ENCODE assay signal across 8 cellular contexts in the genomic region with DNA sequence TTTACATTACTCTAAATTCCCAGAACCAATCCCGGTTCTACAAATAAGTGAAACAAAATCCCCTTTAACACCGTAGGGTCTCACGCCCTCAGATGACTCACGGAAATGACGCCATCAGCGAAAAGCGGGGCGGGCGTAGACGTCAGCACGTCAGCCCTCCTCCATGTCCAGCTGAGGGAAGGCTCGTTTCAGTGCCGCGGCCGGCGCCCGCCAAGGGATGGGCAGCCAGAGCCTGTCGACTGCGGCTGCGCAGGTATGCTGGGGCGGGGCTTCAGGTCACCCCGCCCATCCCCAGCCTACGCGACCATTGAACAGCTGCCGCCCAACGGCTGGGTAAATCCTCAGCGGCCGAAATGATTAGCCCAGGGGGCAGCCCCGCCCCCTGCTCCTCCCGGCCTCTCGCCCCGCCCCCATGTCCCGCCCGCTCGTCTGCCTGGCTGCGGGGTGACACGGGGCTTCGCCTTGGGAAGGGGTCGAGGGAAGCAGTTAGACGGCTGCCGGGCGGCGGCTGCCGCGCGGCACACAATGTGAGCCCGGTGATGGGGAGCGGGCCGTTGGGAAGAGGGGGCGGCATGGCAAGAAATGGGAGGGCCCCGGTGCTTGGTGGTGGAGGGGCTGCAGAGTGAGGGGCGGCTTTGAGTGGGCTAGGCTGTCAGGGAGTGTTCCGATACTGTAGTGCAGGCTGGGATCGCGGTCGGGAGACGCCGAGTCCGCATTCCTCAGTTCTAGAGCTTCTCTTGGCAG. TPM values are rescaled to one million over a fixed set of nuclear protein-coding genes. Genes with fewer than 3 reads are reported as not detected.
DNase-seq lines count a peak whose midpoint lies in the region; ATAC-seq and TF ChIP-seq lines count a peak whose summit lies in the region.

A gene (plus strand): TSS at position 420 of the 744 bp plus-strand sequence. CDS start 1,510 bp downstream, outside the sequence.

- H3K4me3 ChIP-seq in osteoblast (ENCODE audit: insufficient read depth, low read length) (peak within 1 kb of the TSS; percentile 98), thoracic aorta (peak within 1 kb of the TSS; percentile 95)

- CTCF ChIA-PET in GM10248 (lab: Yijun Ruan, JAX) = interaction anchor here (1.3 to 1.6 kb wide), 3 partner anchors 14 to 97 kb away, joined by 3 to 6 read pairs (median 3); no protein-coding TSS in a partner anchor

- H3K4me1 ChIP-seq in osteoblast (ENCODE audit: insufficient read depth, low read length) = peaks cover 24% of the 10 kb centered on the region
- H3K4me1 ChIP-seq in thoracic aorta (ENCODE audit: control insufficient read depth in 1 of 2, low read depth in 2 of 2) = no peaks in the 10 kb centered on the region

- H3K27ac Mint-ChIP-seq in activated naive CD8-positive, alpha-beta T cell treated with anti-CD3 and anti-CD28 coated beads for 36 hours = peak within 1 kb of the TSS; percentile 92
- peak within 1 kb of the TSS; percentile 85 for H3K27ac Mint-ChIP-seq in glutamatergic neuron (ENCODE audit: unreplicated experiment)

- H3K4me1 Mint-ChIP-seq in activated naive CD8-positive, alpha-beta T cell treated with anti-CD3 and anti-CD28 coated beads for 36 hours = peaks cover 30% of the 10 kb centered on the region
- H3K4me1 Mint-ChIP-seq in glutamatergic neuron (ENCODE audit: low read depth, unreplicated experiment) = peaks cover 16% of the 10 kb centered on the region

- H3K27me3 ChIP-seq in osteoblast (ENCODE audit: insufficient read depth, low read length) (no peaks in the 10 kb centered on the region), thoracic aorta (replicated peaks; ENCODE audit: insufficient read depth) (no peaks in the 10 kb centered on the region)

- TF ChIP-seq CTCF in GM10248 (IDR thresholded peaks at IDR 0.05; ENCODE audit: control extremely low read depth, extremely low read depth, low read depth, missing control alignments) (no peak), glutamatergic neuron (IDR thresholded peaks at IDR 0.05; ENCODE audit: partially characterized antibody, unreplicated experiment) (no peak), osteoblast (IDR thresholded peaks at IDR 0.05; ENCODE audit: extremely low read depth, low read depth, low read length) (no peak), thoracic aorta (IDR thresholded peaks at IDR 0.05) (no peak)

- peak within 1 kb of the TSS; percentile 99 for H3K27ac ChIP-seq in osteoblast (ENCODE audit: low read depth, low read length)
- H3K27ac ChIP-seq in thoracic aorta = peak within 1 kb of the TSS; percentile 96 to 98

- H3K4me2 ChIP-seq in osteoblast (ENCODE audit: insufficient read depth, low read length) = peak within 1 kb of the TSS; percentile 94

- no peaks in the 10 kb centered on the region for H3K27me3 Mint-ChIP-seq in activated naive CD8-positive, alpha-beta T cell treated with anti-CD3 and anti-CD28 coated beads for 36 hours
- H3K27me3 Mint-ChIP-seq in glutamatergic neuron (ENCODE audit: unreplicated experiment) = peaks cover 9% of the 10 kb centered on the region

- H3K4me3 Mint-ChIP-seq in activated naive CD8-positive, alpha-beta T cell treated with anti-CD3 and anti-CD28 coated beads for 36 hours = peak within 1 kb of the TSS; percentile 96
- peak within 1 kb of the TSS; percentile 85 for H3K4me3 Mint-ChIP-seq in glutamatergic neuron (ENCODE audit: unreplicated experiment)

- peaks cover 48% of the 10 kb centered on the region for H3K79me2 ChIP-seq in osteoblast (ENCODE audit: insufficient read depth, low read length)

- POLR2A ChIA-PET in GM10248 (lab: Yijun Ruan, JAX) = no interaction called here

- no peaks in the 10 kb centered on the region for H3K36me3 Mint-ChIP-seq in activated naive CD8-positive, alpha-beta T cell treated with anti-CD3 and anti-CD28 coated beads for 36 hours
- H3K36me3 Mint-ChIP-seq in glutamatergic neuron (ENCODE audit: unreplicated experiment) = no peaks in the 10 kb centered on the region

- DNase-seq in GM10248 (ENCODE audit: extremely low spot score) = peak; percentile 96
- peak; percentile 92 for DNase-seq in NCI-H1105 (lab: John Stamatoyannopoulos, UW)
- peak; percentile 91 for DNase-seq in SKM-1 treated with dmso at 0.1 percent for 144 hours (lab: John Stamatoyannopoulos, UW; ENCODE audit: unreplicated experiment)
- peak; percentile 99 for DNase-seq in activated naive CD8-positive, alpha-beta T cell treated with anti-CD3 and anti-CD28 coated beads for 36 hours
- DNase-seq in glutamatergic neuron = peak; percentile 99
- peak; percentile 96 for DNase-seq in osteoblast (ENCODE audit: insufficient read length, low spot score, missing footprints)
- peak; percentile 86 for DNase-seq in thoracic aorta (ENCODE audit: low spot score)

- peaks cover 17% of the 10 kb centered on the region for H4K20me1 ChIP-seq in osteoblast (ENCODE audit: insufficient read depth, low read length)

- no peaks in the 10 kb centered on the region for H3K9me3 Mint-ChIP-seq in activated naive CD8-positive, alpha-beta T cell treated with anti-CD3 and anti-CD28 coated beads for 36 hours
- H3K9me3 Mint-ChIP-seq in glutamatergic neuron (ENCODE audit: unreplicated experiment) = peaks cover 2% of the 10 kb centered on the region

- H3K9me3 ChIP-seq in osteoblast (ENCODE audit: low read depth, low read length) (no peaks in the 10 kb centered on the region), thoracic aorta (no peaks in the 10 kb centered on the region)

- ATAC-seq in HG02623 (IDR thresholded peaks at IDR 0.05; ENCODE audit: unreplicated experiment) = peak; percentile 98
- peak; percentile 91 for ATAC-seq in thoracic aorta (ENCODE audit: insufficient number of reproducible peaks, low FRiP score, low read depth)

- peak within 1 kb of the TSS; percentile 98 for H2AFZ ChIP-seq in osteoblast (ENCODE audit: low read length)

- H3K36me3 ChIP-seq in osteoblast (ENCODE audit: insufficient read depth, low read length) (peaks cover 4% of the 10 kb centered on the region), thoracic aorta (no peaks in the 10 kb centered on the region)

RNA-seq across cellular contexts. Expression of the gene that starts here (rescaled TPM):
- 1 to 10 TPM; 8.2 to 8.9 TPM for total RNA-seq in activated naive CD8-positive, alpha-beta T cell treated with anti-CD3 and anti-CD28 coated beads for 36 hours
- total RNA-seq in glutamatergic neuron (ENCODE audit: unreplicated experiment) = 19.0 TPM
- 51.0 and 51.8 TPM in 2 replicates for total RNA-seq in osteoblast
- 100 to 1,000 TPM in 1 of 2 donors, 10 to 100 TPM in 1; 99.2 to 119 TPM for total RNA-seq in thoracic aorta

Comparison
In these comparisons a context has a peak if more than half of its experiments do, and no peak if none do; other contexts are left out.
1. Peak in every context shown above with its lines: DNase-seq, ATAC-seq, H3K4me3 ChIP-seq and H3K27ac ChIP-seq.